ENCODE assay signal across 1 cellular context in the genomic region with DNA sequence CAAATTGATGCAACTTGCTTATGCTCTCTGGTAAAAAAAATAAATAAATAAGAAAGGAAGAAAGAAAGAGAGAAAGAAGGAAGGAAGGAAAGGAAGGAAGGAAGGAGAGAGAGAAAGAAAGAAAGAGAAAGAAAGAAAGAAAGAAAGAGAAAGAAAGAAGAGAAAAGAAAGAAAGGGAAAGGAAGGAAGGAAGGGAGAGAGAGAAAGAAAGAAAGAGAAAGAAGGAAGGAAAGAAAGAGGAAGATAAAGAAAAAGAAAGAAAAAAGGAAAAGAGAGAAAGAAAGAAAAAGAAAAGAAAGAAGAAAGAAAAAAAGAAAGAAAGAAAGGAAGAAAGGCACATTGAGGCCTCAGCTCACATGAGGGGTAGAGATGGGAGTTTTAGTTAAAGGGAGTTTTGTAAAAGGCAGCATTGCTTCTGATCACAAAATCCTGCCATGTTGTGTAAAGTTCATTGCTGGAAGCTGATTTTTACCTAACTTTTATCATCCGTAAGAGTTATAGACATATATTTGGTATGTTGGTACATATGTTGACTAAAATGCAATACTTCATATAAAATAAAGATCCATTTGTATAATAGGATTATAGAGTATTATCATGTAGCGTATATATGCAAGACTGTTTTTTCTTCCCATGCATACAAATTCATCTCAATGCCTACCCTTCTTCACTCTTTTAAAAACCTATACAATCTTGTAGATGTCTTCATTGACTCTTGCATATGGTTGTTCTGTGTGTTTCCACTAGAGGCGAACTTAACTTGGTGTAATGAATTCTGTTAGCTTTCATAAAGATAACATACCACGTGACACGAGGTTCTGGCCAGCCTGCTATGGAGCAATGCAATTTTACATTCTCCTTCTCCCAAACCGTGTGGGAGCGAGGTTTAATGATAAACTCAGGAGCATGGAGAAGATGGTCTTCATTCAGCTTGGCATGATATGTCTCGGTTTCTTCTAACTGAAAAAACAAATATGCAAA.
TF ChIP-seq lines count a peak whose summit lies in the region.

No MANE protein-coding gene starts in this region.

TF ChIP-seq in K562, 482 proteins besides CTCF, POLR2A, EP300 and RAD21 (continued from another document):
- TF ChIP-seq, protein P1, sequence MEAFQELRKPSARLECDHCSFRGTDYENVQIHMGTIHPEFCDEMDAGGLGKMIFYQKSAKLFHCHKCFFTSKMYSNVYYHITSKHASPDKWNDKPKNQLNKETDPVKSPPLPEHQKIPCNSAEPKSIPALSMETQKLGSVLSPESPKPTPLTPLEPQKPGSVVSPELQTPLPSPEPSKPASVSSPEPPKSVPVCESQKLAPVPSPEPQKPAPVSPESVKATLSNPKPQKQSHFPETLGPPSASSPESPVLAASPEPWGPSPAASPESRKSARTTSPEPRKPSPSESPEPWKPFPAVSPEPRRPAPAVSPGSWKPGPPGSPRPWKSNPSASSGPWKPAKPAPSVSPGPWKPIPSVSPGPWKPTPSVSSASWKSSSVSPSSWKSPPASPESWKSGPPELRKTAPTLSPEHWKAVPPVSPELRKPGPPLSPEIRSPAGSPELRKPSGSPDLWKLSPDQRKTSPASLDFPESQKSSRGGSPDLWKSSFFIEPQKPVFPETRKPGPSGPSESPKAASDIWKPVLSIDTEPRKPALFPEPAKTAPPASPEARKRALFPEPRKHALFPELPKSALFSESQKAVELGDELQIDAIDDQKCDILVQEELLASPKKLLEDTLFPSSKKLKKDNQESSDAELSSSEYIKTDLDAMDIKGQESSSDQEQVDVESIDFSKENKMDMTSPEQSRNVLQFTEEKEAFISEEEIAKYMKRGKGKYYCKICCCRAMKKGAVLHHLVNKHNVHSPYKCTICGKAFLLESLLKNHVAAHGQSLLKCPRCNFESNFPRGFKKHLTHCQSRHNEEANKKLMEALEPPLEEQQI (IDR thresholded peaks at IDR 0.05), result peak; percentile 31; the same call in 1 of the 2 replicates
- TF ChIP-seq RAD51 (IDR thresholded peaks at IDR 0.05; ENCODE audit: borderline replicate concordance, low read depth), result peak; percentile 98
